25 cellular contexts compared by ENCODE assay signal in genomic region chr21:46596201-46596600, GRCh38. TPM values are rescaled to one million over a fixed set of nuclear protein-coding genes. Genes with fewer than 3 reads are reported as not detected.
"Had no signal": no experiment of that assay in that cellular context is flagged by ENCODE, and none has a peak within 500 bp of the region (broad histone marks: within the 10 kb centered on the region; RNA-seq: fewer than 3 reads in every experiment).

No MANE protein-coding gene starts in this region.

- H3K4me1 ChIP-seq: Peyer's patch had no signal

- H3K4me3 Mint-ChIP-seq: activated CD8-positive, alpha-beta T cell treated with anti-CD3 and anti-CD28 coated beads, Interleukin-2, amount 10 ng/mL, durations not matched to agents 7 days and 5 days; activated naive CD8-positive, alpha-beta T cell treated with anti-CD3 and anti-CD28 coated beads, Interleukin-2, amount 10 ng/mL, durations not matched to agents 7 days and 5 days; T-helper 1 cell treated with Interleukin-12 subunit alpha and Interleukin-12 subunit beta and Interleukin-4 antibody, amounts not matched to agents 30 μg/mL and 1 μg/mL, for 36 hours; WTC11 had no signal

- H3K27ac Mint-ChIP-seq: activated CD8-positive, alpha-beta T cell treated with anti-CD3 and anti-CD28 coated beads, Interleukin-2, amount 10 ng/mL, durations not matched to agents 7 days and 5 days; activated naive CD8-positive, alpha-beta T cell treated with anti-CD3 and anti-CD28 coated beads, Interleukin-2, amount 10 ng/mL, durations not matched to agents 7 days and 5 days; T-helper 1 cell treated with Interleukin-12 subunit alpha and Interleukin-12 subunit beta and Interleukin-4 antibody, amounts not matched to agents 30 μg/mL and 1 μg/mL, for 36 hours; WTC11 had no signal

- H3K4me3 ChIP-seq: ascending aorta, body of pancreas, Peyer's patch had no signal

- H3K4me1 Mint-ChIP-seq: WTC11 had no signal

- H3K36me3 ChIP-seq: ascending aorta, Peyer's patch had no signal

- H3K9me3 ChIP-seq: ascending aorta had no signal

- H3K27ac ChIP-seq: ascending aorta, body of pancreas, Peyer's patch had no signal

- ATAC-seq: activated CD8-positive, alpha-beta T cell treated with anti-CD3 and anti-CD28 coated beads, Interleukin-2, amount 10 ng/mL, durations not matched to agents 7 days and 5 days; body of pancreas; WTC11 had no signal

- DNase-seq: activated CD4-positive, alpha-beta T cell treated with anti-CD3 and anti-CD28 coated beads for 48 hours; activated CD4-positive, alpha-beta T cell treated with anti-CD3 and anti-CD28 coated beads, Interleukin-2, amount 50 U/mL, for 4 hours; activated CD4-positive, CD25-positive, alpha-beta regulatory T cell treated with anti-CD3 and anti-CD28 coated beads, Interleukin-2, amount 50 U/mL, for 72 hours; activated CD8-positive, alpha-beta memory T cell treated with anti-CD3 and anti-CD28 coated beads, Interleukin-2, amount 50 U/mL, for 48 hours; activated CD8-positive, alpha-beta T cell treated with anti-CD3 and anti-CD28 coated beads, Interleukin-2, amount 10 ng/mL, durations not matched to agents 7 days and 5 days; activated naive CD4-positive, alpha-beta T cell treated with anti-CD3 and anti-CD28 coated beads, Interleukin-2, amount 50 U/mL, for 16 hours; activated naive CD8-positive, alpha-beta T cell treated with anti-CD3 and anti-CD28 coated beads, Interleukin-2, amount 10 ng/mL, durations not matched to agents 7 days and 5 days; activated T-cell treated with anti-CD3 and anti-CD28 coated beads, Interleukin-2, amount 50 U/mL, for 1 hour; amniotic stem cell; body of pancreas; Kasumi-1; KBM-7; NCI-H1105 treated with DMSO at 0.1 percent for 48 hours; NCI-H1436 treated with DMSO at 0.1 percent for 48 hours; NCI-H187; NCI-H2081; NCI-H510A treated with DMSO at 0.1 percent for 48 hours; NCI-H69; NK-92 treated with Interleukin-12 subunit alpha and Interleukin-12 subunit beta, amount 100 ng/mL, for 24 hours; Peyer's patch; SHP77 treated with DMSO at 0.1 percent for 48 hours had no signal

- H3K27me3 Mint-ChIP-seq: activated naive CD8-positive, alpha-beta T cell treated with anti-CD3 and anti-CD28 coated beads, Interleukin-2, amount 10 ng/mL, durations not matched to agents 7 days and 5 days had no signal

- H3K27me3 ChIP-seq: ascending aorta, body of pancreas, Peyer's patch had no signal

RNA-seq across cellular contexts. Expression of gene S100B, which starts 8.7 kb away (rescaled TPM):
- total RNA-seq: bronchial epithelial cell had no signal
